Comparison of ENCODE assay signal across 9 cellular contexts in genomic region chr11:72072348-72072747, GRCh38. TPM values are rescaled to one million over a fixed set of nuclear protein-coding genes. Genes with fewer than 3 reads are reported as not detected.
DNase-seq lines count a peak whose midpoint lies in the region; ATAC-seq and TF ChIP-seq lines count a peak whose summit lies in the region.
"Had no signal": no experiment of that assay in that cellular context is flagged by ENCODE, and none has a peak within 500 bp of the region (broad histone marks: within the 10 kb centered on the region; RNA-seq: fewer than 3 reads in every experiment).

No MANE protein-coding gene starts in this region.

- TF ChIP-seq CTCF in esophagus muscularis mucosa (IDR thresholded peaks at IDR 0.05): no peak

- ATAC-seq in HG02571 (IDR thresholded peaks at IDR 0.05; ENCODE audit: unreplicated experiment): no peak

- TF ChIP-seq EP300 in esophagus muscularis mucosa (IDR thresholded peaks at IDR 0.05): no peak

- TF ChIP-seq POLR2A in esophagus muscularis mucosa (IDR thresholded peaks at IDR 0.05; ENCODE audit: low read depth): no peak

- WGBS in esophagus muscularis mucosa: 58% methylated on average over 3 of the region's 3 CpGs

- no peak overlapping the region for H3K4me3 ChIP-seq in esophagus muscularis mucosa

- H3K9me3 ChIP-seq in esophagus muscularis mucosa: no peaks in the 10 kb centered on the region

- no peaks in the 10 kb centered on the region for H3K27me3 ChIP-seq in esophagus muscularis mucosa

- DNase-seq in GM04503 (ENCODE audit: low read depth): peak; percentile 64
- DNase-seq in RKO (ENCODE audit: low spot score): peak; percentile 80
- no peak for DNase-seq in esophagus muscularis mucosa (ENCODE audit: extremely low spot score)
- DNase-seq in renal cortical epithelial cell (ENCODE audit: low read depth): peak; percentile 75
- no peak for DNase-seq in NCI-H1436 (lab: John Stamatoyannopoulos, UW)
- no peak for DNase-seq in NCI-H1436 treated with DMSO at 0.1 percent for 48 hours (lab: John Stamatoyannopoulos, UW)
- DNase-seq in activated CD8-positive, alpha-beta memory T cell treated with anti-CD3 and anti-CD28 coated beads, Interleukin-2, amount 50 U/mL, for 4 hours: no peak
- DNase-seq: cerebellar nuclear complex had no signal

- H3K36me3 ChIP-seq in esophagus muscularis mucosa: no peaks in the 10 kb centered on the region

- H3K4me1 ChIP-seq in esophagus muscularis mucosa: peaks cover 35 to 65% (median 58%) of the 10 kb centered on the region in 4 donors

- H3K27ac ChIP-seq in esophagus muscularis mucosa (replicated peaks in 1 of 4): peak overlapping the region in 3 of 4 donors; percentile 22 to 53 (median 31)

- intact Hi-C loops in esophagus muscularis mucosa (cut with DNase I): no loop called here

RNA-seq across cellular contexts. Expression of gene NUMA1, which starts 8.0 kb away (rescaled TPM):
- 100 to 1,000 TPM; 214 to 328 (median 272) TPM for total RNA-seq in esophagus muscularis mucosa
- total RNA-seq in renal cortical epithelial cell: 123 and 183 TPM in 2 replicates

RNA-seq across cellular contexts. Expression of gene LRRC51, which starts 8.3 kb away (rescaled TPM):
- total RNA-seq in esophagus muscularis mucosa (10 to 100 TPM in 1 of 4 donors, 1 to 10 TPM in 3; 9.1 to 10.0 (median 9.2) TPM), renal cortical epithelial cell (6.8 and 11.7 TPM in 2 replicates)

RNA-seq across cellular contexts. Expression of gene LAMTOR1, which starts 30.7 kb away (rescaled TPM):
- total RNA-seq in esophagus muscularis mucosa (100 to 1,000 TPM in 2 of 4 donors, 10 to 100 TPM in 2; 86.8 to 103 (median 98.0) TPM), renal cortical epithelial cell (77.4 and 82.0 TPM in 2 replicates)

RNA-seq across cellular contexts. Expression of gene TOMT, which starts 33.4 kb away (rescaled TPM):
- total RNA-seq in esophagus muscularis mucosa: not detected
- total RNA-seq in renal cortical epithelial cell: not detected in 2 replicates

RNA-seq across cellular contexts. Expression of gene ANAPC15, which starts 40.1 kb away (rescaled TPM):
- 10 to 100 TPM; 43.5 to 58.1 (median 48.1) TPM for total RNA-seq in esophagus muscularis mucosa
- total RNA-seq in renal cortical epithelial cell: 17.2 and 21.5 TPM in 2 replicates

Comparison
In these comparisons a context has a peak if more than half of its experiments do, and no peak if none do; other contexts are left out.
1. DNase-seq: peak in GM04503 (single experiment), RKO (single experiment) and renal cortical epithelial cell (single experiment); none in esophagus muscularis mucosa (single experiment), NCI-H1436 (single experiment), NCI-H1436 treated with DMSO at 0.1 percent for 48 hours (single experiment) and activated CD8-positive, alpha-beta memory T cell treated with anti-CD3 and anti-CD28 coated beads, Interleukin-2, amount 50 U/mL, for 4 hours (single experiment).